ENCODE assay signal across 28 cellular contexts in the genomic region with DNA sequence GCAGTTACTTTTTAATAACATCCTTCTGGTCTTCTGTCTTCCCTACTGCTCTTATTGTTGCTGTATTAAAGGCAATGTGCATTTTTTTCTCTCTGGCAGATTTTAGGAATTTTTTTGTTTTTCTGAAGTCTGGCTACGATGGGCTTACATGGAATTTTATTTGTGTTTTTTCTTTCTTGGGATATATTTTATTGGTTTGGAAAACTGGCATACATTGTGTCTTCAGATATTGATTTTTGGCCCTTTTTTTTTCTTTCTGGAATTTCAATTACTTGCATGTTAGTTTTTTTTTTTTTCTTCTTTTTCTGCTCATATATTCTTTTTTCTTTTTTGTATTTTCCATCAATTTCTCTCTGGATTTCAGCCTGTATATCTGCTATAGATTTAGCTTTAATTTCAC.
"Had no signal": no experiment of that assay in that cellular context is flagged by ENCODE, and none has a peak within 500 bp of the region (broad histone marks: within the 10 kb centered on the region; RNA-seq: fewer than 3 reads in every experiment).

No MANE protein-coding gene starts in this region.

- H3K9me3 Mint-ChIP-seq: dendritic cell treated with granulocyte-macrophage colony-stimulating factor and Interleukin-4, amounts not matched to agents 40 ng/mL and 50 ng/mL, for 4 days; effector memory CD8-positive, alpha-beta T cell had no signal

- H3K27me3 ChIP-seq: colonic mucosa, esophagus muscularis mucosa, esophagus squamous epithelium, gastrocnemius medialis, gastroesophageal sphincter, heart left ventricle, heart right ventricle had no signal

- FAIRE-seq: colon, endothelial cell of umbilical vein, frontal cortex had no signal

- H3K9me3 ChIP-seq: colonic mucosa, esophagus muscularis mucosa, esophagus squamous epithelium, gastrocnemius medialis, gastroesophageal sphincter, heart left ventricle, heart right ventricle had no signal

- H3K27ac Mint-ChIP-seq: dendritic cell treated with granulocyte-macrophage colony-stimulating factor and Interleukin-4, amounts not matched to agents 40 ng/mL and 50 ng/mL, for 4 days; effector memory CD8-positive, alpha-beta T cell; endodermal cell had no signal

- H3K4me3 ChIP-seq: colonic mucosa, coronary artery, dorsolateral prefrontal cortex, esophagus muscularis mucosa, esophagus squamous epithelium, gastrocnemius medialis, gastroesophageal sphincter, heart left ventricle, heart right ventricle had no signal

- H3K4me1 ChIP-seq: colonic mucosa, esophagus muscularis mucosa, esophagus squamous epithelium, foreskin keratinocyte, gastrocnemius medialis had no signal

- ATAC-seq: effector memory CD8-positive, alpha-beta T cell; esophagus mucosa; foreskin keratinocyte; gastrocnemius medialis; gastroesophageal sphincter; heart left ventricle; heart right ventricle had no signal

- H3K36me3 ChIP-seq: colonic mucosa, esophagus muscularis mucosa, esophagus squamous epithelium, gastrocnemius medialis, gastroesophageal sphincter, heart left ventricle, heart right ventricle had no signal

- DNase-seq: colonic mucosa; cortex of kidney; dermis blood vessel endothelial cell; dorsolateral prefrontal cortex; effector CD4-positive, alpha-beta T cell; effector CD8-positive, alpha-beta T cell; effector memory CD4-positive, alpha-beta T cell; effector memory CD8-positive, alpha-beta T cell; endodermal cell; erythroblast; esophagus squamous epithelium; foreskin fibroblast; foreskin keratinocyte; foreskin melanocyte; gastrocnemius medialis; glutamatergic neuron; head of caudate nucleus; heart left ventricle; heart right ventricle had no signal

- H3K4me3 Mint-ChIP-seq: dendritic cell treated with granulocyte-macrophage colony-stimulating factor and Interleukin-4, amounts not matched to agents 40 ng/mL and 50 ng/mL, for 4 days; effector memory CD8-positive, alpha-beta T cell; endodermal cell had no signal

- H3K27ac ChIP-seq: colonic mucosa, coronary artery, dorsolateral prefrontal cortex, epithelial cell of prostate, esophagus muscularis mucosa, esophagus squamous epithelium, foreskin keratinocyte, gastrocnemius medialis, gastroesophageal sphincter, heart left ventricle, heart right ventricle had no signal
